13 cellular contexts compared by ENCODE assay signal in genomic region chr5:151288180-151288579, GRCh38. TPM values are rescaled to one million over a fixed set of nuclear protein-coding genes. Genes with fewer than 3 reads are reported as not detected.
A peak's percentile ranks its signal among the peaks of the same experiment; 100 is the strongest.
DNase-seq lines count a peak whose midpoint lies in the region; ATAC-seq and TF ChIP-seq lines count a peak whose summit lies in the region.
"Had no signal": no experiment of that assay in that cellular context is flagged by ENCODE, and none has a peak within 500 bp of the region (broad histone marks: within the 10 kb centered on the region; RNA-seq: fewer than 3 reads in every experiment).

No MANE protein-coding gene starts in this region.

- H3K36me3 Mint-ChIP-seq in activated CD4-positive, alpha-beta T cell treated with anti-CD3 and anti-CD28 coated beads for 36 hours (ENCODE audit: low read depth) = no peaks in the 10 kb centered on the region
- H3K36me3 Mint-ChIP-seq in stimulated activated naive B cell treated with anti-CD40 and anti-IgM and Interleukin-4, amounts not matched to agents 10 μg/mL and 1 μg/mL and 100 μg/mL, for 72 hours = peaks cover 0 to 3% of the 10 kb centered on the region in 2 donors
- H3K36me3 Mint-ChIP-seq: CD8-positive, alpha-beta T cell had no signal

- H3K27me3 ChIP-seq in RWPE2 (ENCODE audit: insufficient read depth, poor library complexity, severe bottlenecking) = no peaks in the 10 kb centered on the region
- H3K27me3 ChIP-seq: ascending aorta had no signal

- no peaks in the 10 kb centered on the region for H3K36me3 ChIP-seq in RWPE2 (ENCODE audit: low read depth)
- H3K36me3 ChIP-seq: ascending aorta had no signal

- peaks cover under 1% of the 10 kb centered on the region for H3K27me3 Mint-ChIP-seq in activated CD4-positive, alpha-beta T cell treated with anti-CD3 and anti-CD28 coated beads for 36 hours
- no peaks in the 10 kb centered on the region for H3K27me3 Mint-ChIP-seq in stimulated activated naive B cell treated with anti-CD40 and anti-IgM and Interleukin-4, amounts not matched to agents 10 μg/mL and 1 μg/mL and 100 μg/mL, for 72 hours

- TF ChIP-seq CTCF in RWPE2 (IDR thresholded peaks at IDR 0.05; ENCODE audit: poor library complexity, severe bottlenecking) = peak; percentile 80

- POLR2A ChIA-PET in activated CD4-positive, alpha-beta T cell treated with anti-CD3 and anti-CD28 coated beads for 36 hours (lab: Charles Lee) = no interaction called here

- peak; percentile 49 for ATAC-seq in activated CD4-positive, alpha-beta T cell treated with anti-CD3 and anti-CD28 coated beads for 36 hours
- ATAC-seq in HG03095 (IDR thresholded peaks at IDR 0.05; ENCODE audit: unreplicated experiment) (peak; percentile 59), RWPE2 (ENCODE audit: low read depth) (peak; percentile 99), HG02973 (IDR thresholded peaks at IDR 0.05; ENCODE audit: unreplicated experiment) (no peak), HG03565 (IDR thresholded peaks at IDR 0.05; ENCODE audit: unreplicated experiment) (no peak), HG02938 (IDR thresholded peaks at IDR 0.05; ENCODE audit: unreplicated experiment) (no peak)
- ATAC-seq in stimulated activated naive B cell treated with anti-CD40 and anti-IgM and Interleukin-4, amounts not matched to agents 10 μg/mL and 1 μg/mL and 100 μg/mL, for 72 hours (replicated peaks) = peak; percentile 31 to 38
- ATAC-seq: activated CD4-positive, CD25-positive, alpha-beta regulatory T cell treated with anti-CD3 and anti-CD28 coated beads, Interleukin-2, amount 50 U/mL, for 24 hours; CD8-positive, alpha-beta T cell had no signal

- CTCF ChIA-PET in activated CD4-positive, alpha-beta T cell treated with anti-CD3 and anti-CD28 coated beads for 36 hours (lab: Charles Lee) = interaction anchor here (0.5 to 0.6 kb wide), 2 partner anchors 64 to 351 kb away, joined by 3 read pairs; partner anchors contain the start of gene CCDC69

- no peaks in the 10 kb centered on the region for H3K9me3 Mint-ChIP-seq in activated CD4-positive, alpha-beta T cell treated with anti-CD3 and anti-CD28 coated beads for 36 hours (ENCODE audit: low read depth)
- H3K9me3 Mint-ChIP-seq in stimulated activated naive B cell treated with anti-CD40 and anti-IgM and Interleukin-4, amounts not matched to agents 10 μg/mL and 1 μg/mL and 100 μg/mL, for 72 hours = no peaks in the 10 kb centered on the region
- H3K9me3 Mint-ChIP-seq: CD8-positive, alpha-beta T cell had no signal

- H3K4me1 Mint-ChIP-seq in activated CD4-positive, alpha-beta T cell treated with anti-CD3 and anti-CD28 coated beads for 36 hours = no peaks in the 10 kb centered on the region
- H3K4me1 Mint-ChIP-seq in stimulated activated naive B cell treated with anti-CD40 and anti-IgM and Interleukin-4, amounts not matched to agents 10 μg/mL and 1 μg/mL and 100 μg/mL, for 72 hours = peaks cover 2 to 10% of the 10 kb centered on the region in 2 donors

- peaks cover 2% of the 10 kb centered on the region for H3K4me1 ChIP-seq in RWPE2 (ENCODE audit: insufficient read depth, poor library complexity, severe bottlenecking)
- H3K4me1 ChIP-seq: ascending aorta had no signal

- no peak overlapping the region for H3K4me3 Mint-ChIP-seq in activated CD4-positive, alpha-beta T cell treated with anti-CD3 and anti-CD28 coated beads for 36 hours
- H3K4me3 Mint-ChIP-seq in stimulated activated naive B cell treated with anti-CD40 and anti-IgM and Interleukin-4, amounts not matched to agents 10 μg/mL and 1 μg/mL and 100 μg/mL, for 72 hours = no peak overlapping the region
- H3K4me3 Mint-ChIP-seq: CD8-positive, alpha-beta T cell had no signal

- H3K27ac Mint-ChIP-seq in activated CD4-positive, alpha-beta T cell treated with anti-CD3 and anti-CD28 coated beads for 36 hours = no peak overlapping the region
- H3K27ac Mint-ChIP-seq in stimulated activated naive B cell treated with anti-CD40 and anti-IgM and Interleukin-4, amounts not matched to agents 10 μg/mL and 1 μg/mL and 100 μg/mL, for 72 hours = no peak overlapping the region
- H3K27ac Mint-ChIP-seq: CD8-positive, alpha-beta T cell had no signal

- H3K4me3 ChIP-seq in RWPE2 (ENCODE audit: severe bottlenecking) = no peak overlapping the region
- H3K4me3 ChIP-seq: ascending aorta had no signal

- no peaks in the 10 kb centered on the region for H3K9me3 ChIP-seq in RWPE2 (ENCODE audit: severe bottlenecking)
- H3K9me3 ChIP-seq: ascending aorta had no signal

- DNase-seq in activated CD4-positive, alpha-beta T cell treated with anti-CD3 and anti-CD28 coated beads for 36 hours = no peak
- DNase-seq in activated CD4-positive, alpha-beta T cell treated with anti-CD3 and anti-CD28 coated beads, Interleukin-2, amount 50 U/mL, for 4 hours = no peak
- no peak for DNase-seq in RWPE2 (ENCODE audit: low spot score)
- no peak for DNase-seq in stimulated activated naive B cell treated with anti-CD40 and anti-IgM and Interleukin-4, amounts not matched to agents 10 μg/mL and 1 μg/mL and 100 μg/mL, for 72 hours
- DNase-seq: CD8-positive, alpha-beta T cell; Karpas-422 had no signal

- no peak overlapping the region for H3K27ac ChIP-seq in RWPE2 (ENCODE audit: poor library complexity, severe bottlenecking)
- H3K27ac ChIP-seq: ascending aorta had no signal

- intact Hi-C loops in activated CD4-positive, alpha-beta T cell treated with anti-CD3 and anti-CD28 coated beads for 36 hours (cut with DNase I, micrococcal nuclease) = no loop called here

RNA-seq across cellular contexts. Expression of gene SLC36A3, which starts 15.4 kb away (rescaled TPM):
- not detected for total RNA-seq in activated CD4-positive, alpha-beta T cell treated with anti-CD3 and anti-CD28 coated beads for 36 hours
- total RNA-seq: ascending aorta; CD8-positive, alpha-beta T cell; fibroblast of villous mesenchyme had no signal

RNA-seq across cellular contexts. Expression of gene GM2A, which starts 35.2 kb away (rescaled TPM):
- 10 to 100 TPM; 17.2 to 19.3 TPM for total RNA-seq in activated CD4-positive, alpha-beta T cell treated with anti-CD3 and anti-CD28 coated beads for 36 hours

RNA-seq across cellular contexts. Expression of gene SLC36A2, which starts 59.2 kb away (rescaled TPM):
- total RNA-seq in activated CD4-positive, alpha-beta T cell treated with anti-CD3 and anti-CD28 coated beads for 36 hours = not detected
- total RNA-seq: CD8-positive, alpha-beta T cell; fibroblast of villous mesenchyme had no signal

Comparison
In these comparisons a context has a peak if more than half of its experiments do, and no peak if none do; other contexts are left out.
1. ATAC-seq: peak in activated CD4-positive, alpha-beta T cell treated with anti-CD3 and anti-CD28 coated beads for 36 hours (single experiment), HG03095 (single experiment), RWPE2 (single experiment) and stimulated activated naive B cell treated with anti-CD40 and anti-IgM and Interleukin-4, amounts not matched to agents 10 μg/mL and 1 μg/mL and 100 μg/mL, for 72 hours (2 of 2); none in HG02973 (single experiment), HG03565 (single experiment) and HG02938 (single experiment).